9 cellular contexts compared by ENCODE assay signal in genomic region chr4:40190880-40191815, GRCh38. TPM values are rescaled to one million over a fixed set of nuclear protein-coding genes. Genes with fewer than 3 reads are reported as not detected.
DNase-seq lines count a peak whose midpoint lies in the region; ATAC-seq, FAIRE-seq and TF ChIP-seq lines count a peak whose summit lies in the region.
"Had no signal": no experiment of that assay in that cellular context is flagged by ENCODE, and none has a peak within 500 bp of the region (broad histone marks: within the 10 kb centered on the region; RNA-seq: fewer than 3 reads in every experiment).

No MANE protein-coding gene starts in this region.

- peak in 1 of 2 donors; percentile 3 for ATAC-seq in activated naive CD4-positive, alpha-beta T cell treated with anti-CD3 and anti-CD28 coated beads, Interleukin-2, amount 50 U/mL, for 72 hours
- ATAC-seq in GM18505 (IDR thresholded peaks at IDR 0.05; ENCODE audit: unreplicated experiment) (no peak), gastrocnemius medialis (no peak)

- peak overlapping the region; percentile 72 to 100 for H3K27ac Mint-ChIP-seq in activated naive CD4-positive, alpha-beta T cell treated with anti-CD3 and anti-CD28 coated beads, Interleukin-2, amount 50 U/mL, for 72 hours
- peak overlapping the region; percentile 79 for H3K27ac Mint-ChIP-seq in progenitor cell of endocrine pancreas

- no peaks in the 10 kb centered on the region for H3K36me3 ChIP-seq in gastrocnemius medialis

- TF ChIP-seq CTCF in progenitor cell of endocrine pancreas (IDR thresholded peaks at IDR 0.05; ENCODE audit: unreplicated experiment) (no peak), gastrocnemius medialis (IDR thresholded peaks at IDR 0.05 in 4 of 5, conservative IDR thresholded peaks at IDR 0.05 in 1 of 5) (no peak)

- peak; percentile 39 for FAIRE-seq in GM19239 (lab: Jason Lieb, UNC)

- no peak overlapping the region for H3K27ac ChIP-seq in gastrocnemius medialis

- H3K4me1 ChIP-seq in gastrocnemius medialis: no peaks in the 10 kb centered on the region

- no peak for DNase-seq in GM19239 (ENCODE audit: insufficient read length, low spot score)
- peak; percentile 30 for DNase-seq in NCI-H345 (lab: John Stamatoyannopoulos, UW)
- no peak for DNase-seq in activated naive CD4-positive, alpha-beta T cell treated with anti-CD3 and anti-CD28 coated beads, Interleukin-2, amount 50 U/mL, for 72 hours (ENCODE audit: low spot score in 2 of 2)
- DNase-seq in progenitor cell of endocrine pancreas (ENCODE audit: low spot score, unreplicated experiment): no peak
- no peak for DNase-seq in gastrocnemius medialis
- DNase-seq in activated effector memory CD4-positive, alpha-beta T cell treated with Interleukin-2 at 50 U/mL for 16 hours: no peak
- DNase-seq: aorta had no signal

- H3K4me3 ChIP-seq in gastrocnemius medialis: no peak overlapping the region

- no peaks in the 10 kb centered on the region for H3K27me3 ChIP-seq in gastrocnemius medialis

- peaks cover 0 to 27% of the 10 kb centered on the region in 2 donors for H3K36me3 Mint-ChIP-seq in activated naive CD4-positive, alpha-beta T cell treated with anti-CD3 and anti-CD28 coated beads, Interleukin-2, amount 50 U/mL, for 72 hours
- no peaks in the 10 kb centered on the region for H3K36me3 Mint-ChIP-seq in progenitor cell of endocrine pancreas (ENCODE audit: insufficient read depth)

- in situ Hi-C loops in gastrocnemius medialis (cut with MboI; ENCODE audit: low sequenced_read_pairs in 4 of 4): no loop called here

- H3K9me3 ChIP-seq in gastrocnemius medialis: no peaks in the 10 kb centered on the region

- H3K27me3 Mint-ChIP-seq in progenitor cell of endocrine pancreas: no peaks in the 10 kb centered on the region

- peaks cover 43% of the 10 kb centered on the region for H3K4me1 Mint-ChIP-seq in progenitor cell of endocrine pancreas (ENCODE audit: low read depth)

- H3K4me3 Mint-ChIP-seq in progenitor cell of endocrine pancreas (ENCODE audit: low read depth): peak overlapping the region; percentile 45

- TF ChIP-seq POLR2A in GM18505 (IDR thresholded peaks at IDR 0.05; ENCODE audit: borderline replicate concordance, extremely low read depth, insufficient read depth, insufficient read length) (no peak), gastrocnemius medialis (IDR thresholded peaks at IDR 0.05) (no peak)

- peaks cover 0 to 3% of the 10 kb centered on the region in 2 donors for H3K9me3 Mint-ChIP-seq in activated naive CD4-positive, alpha-beta T cell treated with anti-CD3 and anti-CD28 coated beads, Interleukin-2, amount 50 U/mL, for 72 hours
- no peaks in the 10 kb centered on the region for H3K9me3 Mint-ChIP-seq in progenitor cell of endocrine pancreas (ENCODE audit: low read depth)

- intact Hi-C loops in gastrocnemius medialis (cut with DNase I; ENCODE audit: low total_unique reads): no loop called here

RNA-seq across cellular contexts. Expression of gene RHOH, which starts 5.7 kb away (rescaled TPM):
- 10 to 100 TPM; 81.2 to 82.9 TPM for total RNA-seq in activated naive CD4-positive, alpha-beta T cell treated with anti-CD3 and anti-CD28 coated beads, Interleukin-2, amount 50 U/mL, for 72 hours
- total RNA-seq in progenitor cell of endocrine pancreas: 4.5 and 5.5 TPM in 2 replicates
- total RNA-seq in gastrocnemius medialis: under 1 TPM in 1 of 4 donors, not detected in 3; 0.26 TPM
- total RNA-seq: RPMI7951 had no signal

Comparison
In these comparisons a context has a peak if more than half of its experiments do, and no peak if none do; other contexts are left out.
1. RNA of gene RHOH, which starts 5.7 kb away (total RNA-seq): 81.2 to 82.9 TPM in activated naive CD4-positive, alpha-beta T cell treated with anti-CD3 and anti-CD28 coated beads, Interleukin-2, amount 50 U/mL, for 72 hours; 4.5 to 5.5 TPM in progenitor cell of endocrine pancreas and 0.26 TPM in gastrocnemius medialis; every median in the first group is over 10 times any median in the second.